In genomic region chr3:157063926-157064325, GRCh38 we compare ENCODE assay signal across 1 cellular context.
TF ChIP-seq lines count a peak whose summit lies in the region.

No MANE protein-coding gene starts in this region.

TF ChIP-seq in HepG2, 621 proteins besides CTCF, POLR2A, EP300 and RAD21 (continued from another document):
- TF ChIP-seq ZNF646 (CRISPR knock-in tag; IDR thresholded peaks at IDR 0.05) = no peak
- no peak for TF ChIP-seq ZNF34 (CRISPR knock-in tag; IDR thresholded peaks at IDR 0.05; ENCODE audit: borderline replicate concordance)
- TF ChIP-seq ETV6 (CRISPR knock-in tag; conservative IDR thresholded peaks at IDR 0.05) = no peak
